12 cellular contexts compared by ENCODE assay signal in genomic region chr6:68958327-68958726, GRCh38.
DNase-seq lines count a peak whose midpoint lies in the region; ATAC-seq and TF ChIP-seq lines count a peak whose summit lies in the region.
"Had no signal": no experiment of that assay in that cellular context is flagged by ENCODE, and none has a peak within 500 bp of the region (broad histone marks: within the 10 kb centered on the region; RNA-seq: fewer than 3 reads in every experiment).

No MANE protein-coding gene starts in this region.

- POLR2A ChIA-PET in A673 (lab: Charles Lee; ENCODE audit: low non-redundant PET), result no interaction called here

- intact Hi-C loops in A673 (cut with micrococcal nuclease; ENCODE audit: unreplicated experiment), result loop anchor here (5.0 kb wide), 1 partner anchor 76 kb away; no protein-coding TSS in a partner anchor

- CTCF ChIA-PET in A673 (lab: Charles Lee), result no interaction called here

- H3K4me3 ChIP-seq in A673 (ENCODE audit: low read depth, low read length, poor library complexity, severe bottlenecking), result no peak overlapping the region
- no peak overlapping the region for H3K4me3 ChIP-seq in fibroblast of the aortic adventitia (ENCODE audit: low read depth, low read length)

- H3K36me3 ChIP-seq in A673 (ENCODE audit: insufficient read depth, low read length, poor library complexity, severe bottlenecking), result no peaks in the 10 kb centered on the region

- no peak overlapping the region for H3K27ac ChIP-seq in A673 (ENCODE audit: low read depth, low read length, poor library complexity, severe bottlenecking)

- no peaks in the 10 kb centered on the region for H3K27me3 ChIP-seq in A673 (replicated peaks; ENCODE audit: insufficient read depth, low read depth, low read length, poor library complexity)

- ATAC-seq in GM18517 (IDR thresholded peaks at IDR 0.05; ENCODE audit: unreplicated experiment) (peak; percentile 54), HG03571 (IDR thresholded peaks at IDR 0.05; ENCODE audit: unreplicated experiment) (no peak), HG03108 (IDR thresholded peaks at IDR 0.05; ENCODE audit: unreplicated experiment) (no peak)
- ATAC-seq: Right ventricle myocardium inferior had no signal

- H3K9me3 ChIP-seq in A673 (ENCODE audit: low read depth, low read length, poor library complexity, severe bottlenecking), result no peaks in the 10 kb centered on the region

- TF ChIP-seq CTCF in A673 (conservative IDR thresholded peaks at IDR 0.05; ENCODE audit: low read depth, low read length), result peak; percentile 48; the same call in 1 of the 2 replicates
- TF ChIP-seq CTCF in fibroblast of the aortic adventitia (IDR thresholded peaks at IDR 0.05; ENCODE audit: insufficient read depth, low read length), result no peak

- no TSS peak for BruUV-seq in A673 (replicated peaks; lab: Mats Ljungman, UMichigan)

- H3K4me1 ChIP-seq in A673 (ENCODE audit: insufficient read depth, low read length, poor library complexity, severe bottlenecking), result no peaks in the 10 kb centered on the region

- DNase-seq in A673 (ENCODE audit: low spot score) (peak; percentile 53), OCI-M1 (lab: John Stamatoyannopoulos, UW) (peak; percentile 73), fibroblast of the aortic adventitia (ENCODE audit: low read depth) (peak; percentile 5), NCI-H2196 treated with DMSO at 0.1 percent for 48 hours (lab: John Stamatoyannopoulos, UW; ENCODE audit: unreplicated experiment) (no peak)
- DNase-seq in NK-92 treated with Interleukin-12 subunit alpha and Interleukin-12 subunit beta, amount 100 ng/mL, for 24 hours (lab: John Stamatoyannopoulos, UW), result no peak
- DNase-seq: activated T-cell treated with anti-CD3 and anti-CD28 coated beads, Interleukin-2, amount 50 U/mL, for 1 hour; effector memory CD4-positive, alpha-beta T cell; mesenchymal stem cell had no signal

Comparison
In these comparisons a context has a peak if more than half of its experiments do, and no peak if none do; other contexts are left out.
1. DNase-seq: peak in A673 (single experiment), OCI-M1 (single experiment) and fibroblast of the aortic adventitia (single experiment); none in NCI-H2196 treated with DMSO at 0.1 percent for 48 hours (single experiment) and NK-92 treated with Interleukin-12 subunit alpha and Interleukin-12 subunit beta, amount 100 ng/mL, for 24 hours (single experiment).